Comparison of ENCODE assay signal across 13 cellular contexts in the genomic region with DNA sequence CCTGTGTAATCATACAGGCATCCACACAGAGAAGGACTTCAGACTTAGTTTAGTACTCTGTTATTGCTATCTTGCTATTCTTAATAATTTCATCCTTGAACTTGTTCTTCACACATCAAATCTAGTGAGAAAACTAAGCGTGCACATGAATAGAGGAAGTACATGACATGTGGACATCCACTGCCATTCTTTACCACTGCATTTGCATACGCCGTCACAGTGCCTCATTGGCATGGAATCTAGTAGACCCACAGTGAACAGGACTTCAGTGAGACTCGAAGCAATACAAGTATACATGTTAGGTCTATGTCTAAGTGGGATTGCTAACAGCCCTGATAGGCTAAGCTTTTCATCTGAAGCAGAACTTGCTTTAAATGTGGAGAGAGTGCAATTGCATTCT.
DNase-seq lines count a peak whose midpoint lies in the region; ATAC-seq, FAIRE-seq and TF ChIP-seq lines count a peak whose summit lies in the region.
"Had no signal": no experiment of that assay in that cellular context is flagged by ENCODE, and none has a peak within 500 bp of the region (broad histone marks: within the 10 kb centered on the region; RNA-seq: fewer than 3 reads in every experiment).

No MANE protein-coding gene starts in this region.

- ATAC-seq in GM19438 (IDR thresholded peaks at IDR 0.05; ENCODE audit: low read depth, unreplicated experiment), result peak; percentile 82
- ATAC-seq in HG02798 (IDR thresholded peaks at IDR 0.05; ENCODE audit: poor library complexity, unreplicated experiment), result peak; percentile 82
- ATAC-seq in HG03460 (IDR thresholded peaks at IDR 0.05; ENCODE audit: unreplicated experiment), result peak; percentile 65

- H3K27me3 Mint-ChIP-seq in endothelial cell (ENCODE audit: unreplicated experiment), result no peaks in the 10 kb centered on the region

- FAIRE-seq in GM12891 (lab: Jason Lieb, UNC), result no peak

- DNase-seq in GM12891 (ENCODE audit: insufficient read length, low spot score) (no peak), activated T-cell treated with anti-CD3 and anti-CD28 coated beads for 4 hours (no peak), HUDEP-2 (lab: John Stamatoyannopoulos, UW; ENCODE audit: unreplicated experiment in 76 of 76) (no peak), OCI-M1 (lab: John Stamatoyannopoulos, UW) (no peak), endothelial cell (ENCODE audit: low spot score) (no peak)
- DNase-seq: activated CD4-positive, CD25-positive, alpha-beta regulatory T cell; COR-L47; IMR-90; NCI-H1694; NCI-H774 had no signal

- no peak overlapping the region for H3K4me3 Mint-ChIP-seq in endothelial cell (ENCODE audit: unreplicated experiment)

- H3K36me3 Mint-ChIP-seq in endothelial cell (ENCODE audit: low read depth, unreplicated experiment), result no peaks in the 10 kb centered on the region

- TF ChIP-seq POLR2A in GM12891 (IDR thresholded peaks at IDR 0.05; ENCODE audit: low read depth, low read length), result no peak

- no peak for TF ChIP-seq CTCF in endothelial cell (IDR thresholded peaks at IDR 0.05; ENCODE audit: unreplicated experiment)

- peaks cover 3% of the 10 kb centered on the region for H3K4me1 Mint-ChIP-seq in endothelial cell (ENCODE audit: unreplicated experiment)

- no peaks in the 10 kb centered on the region for H3K9me3 Mint-ChIP-seq in endothelial cell (ENCODE audit: unreplicated experiment)

- no peak overlapping the region for H3K27ac Mint-ChIP-seq in endothelial cell (ENCODE audit: unreplicated experiment)

TF ChIP-seq in GM12891, 5 proteins besides CTCF, POLR2A, EP300 and RAD21:
- TF ChIP-seq SPI1 (IDR thresholded peaks at IDR 0.05; ENCODE audit: low read depth, low read length) (no peak), POU2F2 (IDR thresholded peaks at IDR 0.05; ENCODE audit: low read depth, low read length) (0 out of 2 replicates have a peak, but pooled peaks have one; percentile 59)
